Comparison of ENCODE assay signal across 15 cellular contexts in the genomic region with DNA sequence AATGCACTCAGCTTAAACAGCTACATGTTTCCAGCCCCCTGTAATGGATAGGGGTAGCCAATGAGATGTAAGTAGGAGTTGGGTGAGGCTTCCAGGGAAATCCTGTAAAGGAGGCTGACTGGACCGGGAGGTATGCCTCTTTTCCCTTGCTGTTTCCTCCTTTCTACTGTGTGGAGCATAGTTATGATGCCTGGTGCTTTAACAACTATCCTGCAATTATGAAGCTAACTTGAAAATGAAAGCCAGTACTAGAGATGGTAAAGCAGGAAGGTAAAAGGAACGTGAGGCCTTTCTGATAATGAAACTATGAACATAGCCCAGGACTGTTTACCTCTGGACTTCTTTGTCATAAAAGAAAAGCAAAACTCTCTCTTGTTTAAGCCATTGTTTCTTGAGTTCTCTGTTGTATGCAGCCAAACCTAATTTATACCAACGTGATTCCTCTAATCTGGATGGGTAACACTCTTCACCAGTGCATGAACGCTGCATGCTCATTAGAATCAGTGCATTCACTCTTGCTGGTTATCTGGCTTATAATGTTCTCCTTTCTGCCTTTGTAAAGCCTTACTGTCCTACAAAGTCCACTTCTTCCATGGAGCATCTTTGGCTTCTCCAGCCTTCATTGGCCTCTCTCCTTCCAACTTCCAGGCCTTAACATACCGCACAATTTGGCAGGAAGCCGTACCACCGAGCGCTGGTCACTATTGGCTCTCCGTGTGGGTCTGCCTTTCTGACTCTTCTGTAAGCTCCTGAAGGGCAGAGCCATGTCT. TPM values are rescaled to one million over a fixed set of nuclear protein-coding genes. Genes with fewer than 3 reads are reported as not detected.
DNase-seq lines count a peak whose midpoint lies in the region; ATAC-seq, FAIRE-seq and TF ChIP-seq lines count a peak whose summit lies in the region.
"Had no signal": no experiment of that assay in that cellular context is flagged by ENCODE, and none has a peak within 500 bp of the region (broad histone marks: within the 10 kb centered on the region; RNA-seq: fewer than 3 reads in every experiment).

No MANE protein-coding gene starts in this region.

- H3K27ac ChIP-seq in kidney (ENCODE audit: low read depth in 2 of 2, low read length in 2 of 2): no peak overlapping the region
- H3K27ac ChIP-seq: gastroesophageal sphincter had no signal

- no peaks in the 10 kb centered on the region for H3K36me3 ChIP-seq in bronchial epithelial cell (ENCODE audit: control insufficient read depth, insufficient read depth, low read length)
- H3K36me3 ChIP-seq in kidney (ENCODE audit: control insufficient read depth in 1 of 2, insufficient read depth in 2 of 2, low read length in 2 of 2): no peaks in the 10 kb centered on the region
- H3K36me3 ChIP-seq: gastroesophageal sphincter had no signal

- H3K4me1 ChIP-seq in kidney (ENCODE audit: control insufficient read depth in 1 of 2, insufficient read depth in 1 of 2, low read depth in 1 of 2, low read length in 2 of 2): no peaks in the 10 kb centered on the region

- intact Hi-C loops in kidney (cut with DNase I): no loop called here

- no peak for TF ChIP-seq POLR2A in GM12892 (IDR thresholded peaks at IDR 0.05; ENCODE audit: low read depth, low read length)

- no peaks in the 10 kb centered on the region for H3K9me3 ChIP-seq in kidney (ENCODE audit: control insufficient read depth in 1 of 2, low read length in 2 of 2)
- H3K9me3 ChIP-seq: gastroesophageal sphincter had no signal

- H3K27me3 ChIP-seq in bronchial epithelial cell (ENCODE audit: control insufficient read depth, insufficient read depth, low read length): no peaks in the 10 kb centered on the region
- H3K27me3 ChIP-seq: gastroesophageal sphincter had no signal

- FAIRE-seq in GM12892 (lab: Jason Lieb, UNC) (peak; percentile 92), bronchial epithelial cell (lab: Jason Lieb, UNC) (no peak), kidney (lab: Jason Lieb, UNC) (no peak)

- H3K4me3 ChIP-seq in bronchial epithelial cell (ENCODE audit: low read depth, low read length) (no peak overlapping the region), kidney (ENCODE audit: low read length in 2 of 2) (no peak overlapping the region)
- H3K4me3 ChIP-seq: gastroesophageal sphincter had no signal

- ATAC-seq in HG03159 (IDR thresholded peaks at IDR 0.05; ENCODE audit: unreplicated experiment) (peak; percentile 54), GM21825 (IDR thresholded peaks at IDR 0.05; ENCODE audit: unreplicated experiment) (no peak)
- ATAC-seq: gastroesophageal sphincter; stimulated activated naive B cell treated with anti-CD40 and anti-IgM and Interleukin-4, amounts not matched to agents 10 μg/mL and 1 μg/mL and 100 μg/mL, for 72 hours had no signal

- H3K9ac ChIP-seq in kidney (ENCODE audit: low read length in 2 of 2): no peak overlapping the region

- no peak for DNase-seq in GM12892 (ENCODE audit: insufficient read length)
- DNase-seq in bronchial epithelial cell (ENCODE audit: low read depth): peak; percentile 44
- DNase-seq in lung microvascular endothelial cell (ENCODE audit: low read depth in 2 of 2): peak; percentile 51 to 68
- DNase-seq in T-helper 2 cell: no peak
- no peak for DNase-seq in kidney
- DNase-seq in NCI-H1105 treated with DMSO at 0.1 percent for 48 hours (lab: John Stamatoyannopoulos, UW): no peak
- DNase-seq: activated CD4-positive, alpha-beta T cell treated with anti-CD3 and anti-CD28 coated beads, Interleukin-2, amount 50 U/mL, for 4 hours; activated effector memory CD4-positive, alpha-beta T cell treated with Interleukin-2 at 50 U/mL for 16 hours; CD4-positive, CD25-positive, alpha-beta regulatory T cell; NCI-H1694; occipital lobe; stimulated activated naive B cell treated with anti-CD40 and anti-IgM and Interleukin-4, amounts not matched to agents 10 μg/mL and 1 μg/mL and 100 μg/mL, for 72 hours had no signal

- TF ChIP-seq CTCF in bronchial epithelial cell (IDR thresholded peaks at IDR 0.05; ENCODE audit: insufficient read depth, low read length, severe bottlenecking) (no peak), kidney (IDR thresholded peaks at IDR 0.05; ENCODE audit: borderline replicate concordance, extremely low read depth, insufficient read depth) (no peak)

RNA-seq across cellular contexts. Expression of gene ARHGEF28, which starts 8.3 kb away (rescaled TPM):
- 0.64 TPM for polyA plus RNA-seq in GM12892 (2012; ENCODE audit: missing spikeins)
- 37.4 and 44.7 TPM in 2 replicates for total RNA-seq in bronchial epithelial cell
- total RNA-seq in lung microvascular endothelial cell: 49.3 and 83.1 TPM in 2 replicates
- 66.3 TPM for total RNA-seq in kidney
- polyA plus RNA-seq in kidney (ENCODE audit: insufficient read depth, low read depth, low replicate concordance): 21.9 TPM
- total RNA-seq: CD4-positive, CD25-positive, alpha-beta regulatory T cell had no signal
- polyA plus RNA-seq: CD4-positive, CD25-positive, alpha-beta regulatory T cell had no signal

RNA-seq across cellular contexts. Expression of gene UTP15, which starts 52.2 kb away (rescaled TPM):
- 17.1 TPM for polyA plus RNA-seq in GM12892 (2012; ENCODE audit: missing spikeins)
- total RNA-seq in bronchial epithelial cell: 23.6 and 45.0 TPM in 2 replicates
- 10.2 and 14.1 TPM in 2 replicates for total RNA-seq in lung microvascular endothelial cell
- total RNA-seq in kidney: 16.4 TPM
- 4.5 TPM for polyA plus RNA-seq in kidney (ENCODE audit: insufficient read depth, low read depth, low replicate concordance)

RNA-seq across cellular contexts. Expression of gene ANKRA2, which starts 52.3 kb away (rescaled TPM):
- polyA plus RNA-seq in GM12892 (2012; ENCODE audit: missing spikeins): 25.5 TPM
- total RNA-seq in bronchial epithelial cell: 19.2 and 34.3 TPM in 2 replicates
- total RNA-seq in lung microvascular endothelial cell: 11.3 TPM in 2 replicates
- total RNA-seq in kidney: 22.3 TPM
- 8.4 TPM for polyA plus RNA-seq in kidney (ENCODE audit: insufficient read depth, low read depth, low replicate concordance)

Comparison
In these comparisons a context has a peak if more than half of its experiments do, and no peak if none do; other contexts are left out.
1. DNase-seq: peak in bronchial epithelial cell (single experiment) and lung microvascular endothelial cell (2 of 2); none in GM12892 (single experiment), T-helper 2 cell (0 of 5), kidney (single experiment) and NCI-H1105 treated with DMSO at 0.1 percent for 48 hours (single experiment).